ENCODE assay signal across 12 cellular contexts in the genomic region with DNA sequence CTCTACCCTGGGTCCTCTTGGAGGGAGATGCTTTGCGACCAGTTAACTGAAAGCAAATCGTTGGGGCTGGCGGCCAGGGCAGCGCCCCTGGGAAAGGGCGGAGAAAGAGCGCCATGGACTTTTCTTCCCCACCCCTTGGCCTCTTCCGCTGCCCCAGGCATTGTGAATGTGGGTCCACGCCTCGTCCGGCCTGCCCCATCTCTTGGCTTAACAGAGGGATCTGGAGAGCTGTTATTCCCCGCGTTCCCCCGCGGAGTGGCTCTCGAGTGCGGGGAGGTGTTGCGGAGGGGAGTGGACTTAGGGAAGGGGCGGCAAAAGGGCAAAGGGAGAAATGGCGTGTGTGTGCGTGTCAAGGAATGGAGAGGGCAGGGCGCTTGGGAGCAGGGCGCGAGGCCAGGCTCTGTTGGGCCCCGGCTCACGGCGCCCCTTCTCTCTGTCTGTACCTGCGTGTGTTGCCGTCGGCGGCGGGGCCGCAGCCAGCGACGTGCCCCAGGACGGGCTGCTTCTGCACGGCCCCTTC. TPM values are rescaled to one million over a fixed set of nuclear protein-coding genes. Genes with fewer than 3 reads are reported as not detected.
DNase-seq lines count a peak whose midpoint lies in the region; ATAC-seq, FAIRE-seq and TF ChIP-seq lines count a peak whose summit lies in the region.
"Had no signal": no experiment of that assay in that cellular context is flagged by ENCODE, and none has a peak within 500 bp of the region (broad histone marks: within the 10 kb centered on the region; RNA-seq: fewer than 3 reads in every experiment).

No MANE protein-coding gene starts in this region.

- H3K36me3 ChIP-seq in astrocyte (ENCODE audit: insufficient read depth, low read length) (no peaks in the 10 kb centered on the region), lower lobe of right lung (no peaks in the 10 kb centered on the region)
- H3K36me3 ChIP-seq: SJCRH30, tibial nerve had no signal

- H3K4me3 ChIP-seq in astrocyte (ENCODE audit: insufficient read depth, low read depth, low read length) (no peak overlapping the region), lower lobe of right lung (no peak overlapping the region)
- H3K4me3 ChIP-seq: SJCRH30 had no signal

- H3K79me2 ChIP-seq in astrocyte (ENCODE audit: insufficient read depth, low read length) = no peaks in the 10 kb centered on the region

- H3K4me1 ChIP-seq in astrocyte (ENCODE audit: insufficient read depth, low read length) = peaks cover 4% of the 10 kb centered on the region
- H3K4me1 ChIP-seq in lower lobe of right lung = peaks cover 31% of the 10 kb centered on the region
- H3K4me1 ChIP-seq: SJCRH30 had no signal

- peaks cover 99% of the 10 kb centered on the region for H3K27me3 ChIP-seq in astrocyte (ENCODE audit: insufficient read depth, low read length)
- H3K27me3 ChIP-seq in lower lobe of right lung (ENCODE audit: low read depth) = peaks cover 98% of the 10 kb centered on the region

- H3K9ac ChIP-seq in astrocyte (ENCODE audit: low read length) = no peak overlapping the region

- no peaks in the 10 kb centered on the region for H3K36me3 Mint-ChIP-seq in activated naive CD4-positive, alpha-beta T cell treated with anti-CD3 and anti-CD28 coated beads, Interleukin-2, amount 50 U/mL, for 72 hours
- H3K36me3 Mint-ChIP-seq in astrocyte (ENCODE audit: low read depth, unreplicated experiment) = no peaks in the 10 kb centered on the region

- H3K27ac Mint-ChIP-seq in activated naive CD4-positive, alpha-beta T cell treated with anti-CD3 and anti-CD28 coated beads, Interleukin-2, amount 50 U/mL, for 72 hours = no peak overlapping the region
- peak overlapping the region; percentile 4 for H3K27ac Mint-ChIP-seq in astrocyte (ENCODE audit: unreplicated experiment)

- H3K4me1 Mint-ChIP-seq in astrocyte (ENCODE audit: low read depth, unreplicated experiment) = no peaks in the 10 kb centered on the region

- intact Hi-C loops in lower lobe of right lung (cut with DNase I) = no loop called here

- peaks cover 15% of the 10 kb centered on the region for H4K20me1 ChIP-seq in astrocyte (ENCODE audit: insufficient read depth, low read length)

- H2AFZ ChIP-seq in astrocyte (ENCODE audit: low read depth, low read length) = no peak overlapping the region

- H3K27ac ChIP-seq in astrocyte (ENCODE audit: low read depth, low read length) (no peak overlapping the region), lower lobe of right lung (no peak overlapping the region), temporal lobe (ENCODE audit: low read depth, low read length) (peak overlapping the region; percentile 3)
- H3K27ac ChIP-seq: SJCRH30, tibial nerve had no signal

- no peak for TF ChIP-seq CTCF in astrocyte (IDR thresholded peaks at IDR 0.05; ENCODE audit: insufficient read depth, low read depth, low read length)
- no peak for TF ChIP-seq CTCF in lower lobe of right lung (IDR thresholded peaks at IDR 0.05)

- H3K9me3 Mint-ChIP-seq in activated naive CD4-positive, alpha-beta T cell treated with anti-CD3 and anti-CD28 coated beads, Interleukin-2, amount 50 U/mL, for 72 hours = no peaks in the 10 kb centered on the region
- H3K9me3 Mint-ChIP-seq in astrocyte (ENCODE audit: unreplicated experiment) = peaks cover 3% of the 10 kb centered on the region

- H3K27me3 Mint-ChIP-seq in astrocyte (ENCODE audit: low read depth, unreplicated experiment) = peaks cover 47% of the 10 kb centered on the region

- H3K9me3 ChIP-seq in astrocyte (ENCODE audit: insufficient read depth, low read depth, low read length) = peaks cover 16% of the 10 kb centered on the region
- no peaks in the 10 kb centered on the region for H3K9me3 ChIP-seq in lower lobe of right lung
- H3K9me3 ChIP-seq: SJCRH30, tibial nerve had no signal

- peak; percentile 17 to 18 for ATAC-seq in activated naive CD4-positive, alpha-beta T cell treated with anti-CD3 and anti-CD28 coated beads, Interleukin-2, amount 50 U/mL, for 72 hours
- ATAC-seq in lower lobe of right lung = peak; percentile 13 to 18

- H3K4me2 ChIP-seq in astrocyte (ENCODE audit: low read length) = peak overlapping the region; percentile 21

- no peak for FAIRE-seq in astrocyte (lab: Jason Lieb, UNC)

- no peak overlapping the region for H3K4me3 Mint-ChIP-seq in astrocyte (ENCODE audit: unreplicated experiment)

- peak in 1 of 2 donors; percentile 43 for DNase-seq in activated naive CD4-positive, alpha-beta T cell treated with anti-CD3 and anti-CD28 coated beads, Interleukin-2, amount 50 U/mL, for 72 hours (ENCODE audit: low spot score in 2 of 2)
- DNase-seq in activated naive CD4-positive, alpha-beta T cell treated with Interleukin-2 at 50 U/mL for 16 hours = no peak
- DNase-seq in astrocyte (ENCODE audit: low read depth) (no peak), lower lobe of right lung (no peak), NCI-H446 (lab: John Stamatoyannopoulos, UW) (no peak), AG20443 (ENCODE audit: low spot score) (no peak), globus pallidus (ENCODE audit: low spot score) (no peak)
- DNase-seq: activated CD4-positive, alpha-beta T cell treated with anti-CD3 and anti-CD28 coated beads for 1 hour; NCI-H1048; SJCRH30 had no signal

RNA-seq across cellular contexts. Expression of gene EMX1, which starts 6.6 kb away (rescaled TPM):
- not detected for total RNA-seq in activated naive CD4-positive, alpha-beta T cell treated with anti-CD3 and anti-CD28 coated beads, Interleukin-2, amount 50 U/mL, for 72 hours
- 0.48 TPM in 1 of 2 replicates, not detected in the other for total RNA-seq in astrocyte
- total RNA-seq in lower lobe of right lung = not detected
- 11.1 TPM for total RNA-seq in temporal lobe
- total RNA-seq: SJCRH30, tibial nerve had no signal

RNA-seq across cellular contexts. Expression of gene SPR, which starts 36.7 kb away (rescaled TPM):
- total RNA-seq in activated naive CD4-positive, alpha-beta T cell treated with anti-CD3 and anti-CD28 coated beads, Interleukin-2, amount 50 U/mL, for 72 hours = 1 to 10 TPM; 6.6 to 9.3 TPM
- 23.6 TPM in 2 replicates for total RNA-seq in astrocyte
- 46.2 TPM for total RNA-seq in lower lobe of right lung
- 1.2 TPM for total RNA-seq in temporal lobe
